Comparison of ENCODE assay signal across 8 cellular contexts in the genomic region with DNA sequence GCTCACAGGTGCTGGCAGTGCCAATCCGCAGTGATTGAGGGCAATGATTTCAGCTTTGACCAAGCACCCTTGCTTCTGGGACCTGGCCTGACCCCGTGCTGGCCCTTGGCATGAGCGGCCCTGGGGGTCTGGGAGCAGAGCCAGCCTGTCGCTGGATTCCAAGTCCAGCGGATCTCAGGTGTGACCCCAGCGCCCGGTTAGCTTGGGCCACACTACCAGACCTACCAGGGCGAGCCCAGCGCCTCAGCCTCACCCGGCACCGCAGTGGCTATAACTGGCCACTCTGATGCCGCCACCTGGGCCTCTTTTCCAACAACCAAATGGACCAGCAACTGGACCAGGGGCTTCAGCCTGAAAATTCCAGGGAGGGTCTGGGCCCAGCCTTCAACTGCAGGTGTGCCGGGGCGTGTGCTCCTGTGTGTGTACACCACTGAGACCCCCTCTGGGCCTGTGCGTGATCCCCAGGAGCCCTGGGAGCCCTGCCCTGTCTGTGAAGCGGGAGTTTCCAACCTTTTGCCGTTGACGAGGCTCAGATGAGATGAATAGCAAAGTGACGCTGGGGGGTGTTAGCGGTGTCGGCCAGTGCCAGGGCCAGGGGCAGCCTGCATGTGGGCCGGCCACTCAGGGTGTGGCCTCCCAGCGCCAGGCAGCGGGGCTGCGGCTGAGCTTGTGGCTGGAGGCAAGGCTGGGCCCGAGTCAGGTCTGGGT. TPM values are rescaled to one million over a fixed set of nuclear protein-coding genes. Genes with fewer than 3 reads are reported as not detected.
DNase-seq lines count a peak whose midpoint lies in the region; ATAC-seq and TF ChIP-seq lines count a peak whose summit lies in the region.

No MANE protein-coding gene starts in this region.

- H3K27me3 ChIP-seq in thyroid gland, result no peaks in the 10 kb centered on the region

- H3K4me1 Mint-ChIP-seq in activated CD4-positive, alpha-beta T cell treated with anti-CD3 and anti-CD28 coated beads for 36 hours, result peaks cover 41% of the 10 kb centered on the region

- no peak for TF ChIP-seq CTCF in thyroid gland (IDR thresholded peaks at IDR 0.05)

- H3K36me3 ChIP-seq in thyroid gland, result no peaks in the 10 kb centered on the region

- TF ChIP-seq POLR2A in thyroid gland (IDR thresholded peaks at IDR 0.05) (no peak), GM18505 (IDR thresholded peaks at IDR 0.05; ENCODE audit: borderline replicate concordance, extremely low read depth, insufficient read depth, insufficient read length) (no peak)

- no peaks in the 10 kb centered on the region for H3K9me3 ChIP-seq in thyroid gland

- peak overlapping the region; percentile 94 for H3K27ac Mint-ChIP-seq in activated CD4-positive, alpha-beta T cell treated with anti-CD3 and anti-CD28 coated beads for 36 hours
- peak overlapping the region; percentile 63 to 81 for H3K27ac Mint-ChIP-seq in activated naive CD4-positive, alpha-beta T cell treated with anti-CD3 and anti-CD28 coated beads, Interleukin-2, amount 50 U/mL, for 72 hours

- peaks cover 34 to 56% of the 10 kb centered on the region in 2 donors for H3K4me1 ChIP-seq in thyroid gland

- peak overlapping the region; percentile 1 to 33 (median 3) for H3K4me3 ChIP-seq in thyroid gland (replicated peaks in 1 of 3)

- no peaks in the 10 kb centered on the region for H3K36me3 Mint-ChIP-seq in activated CD4-positive, alpha-beta T cell treated with anti-CD3 and anti-CD28 coated beads for 36 hours (ENCODE audit: low read depth)
- H3K36me3 Mint-ChIP-seq in activated naive CD4-positive, alpha-beta T cell treated with anti-CD3 and anti-CD28 coated beads, Interleukin-2, amount 50 U/mL, for 72 hours, result no peaks in the 10 kb centered on the region

- POLR2A ChIA-PET in activated CD4-positive, alpha-beta T cell treated with anti-CD3 and anti-CD28 coated beads for 36 hours (lab: Charles Lee), result no interaction called here

- ATAC-seq in activated CD4-positive, alpha-beta T cell treated with anti-CD3 and anti-CD28 coated beads for 36 hours, result peak; percentile 24
- ATAC-seq in activated naive CD4-positive, alpha-beta T cell treated with anti-CD3 and anti-CD28 coated beads, Interleukin-2, amount 50 U/mL, for 72 hours, result peak; percentile 12 to 46
- peak; percentile 53 for ATAC-seq in left lobe of liver
- ATAC-seq in GM18505 (IDR thresholded peaks at IDR 0.05; ENCODE audit: unreplicated experiment), result no peak

- DNase-seq in activated CD4-positive, alpha-beta T cell treated with anti-CD3 and anti-CD28 coated beads for 36 hours, result peak; percentile 55
- no peak for DNase-seq in activated CD4-positive, alpha-beta T cell treated with anti-CD3 and anti-CD28 coated beads for 4 hours
- no peak for DNase-seq in activated naive CD4-positive, alpha-beta T cell treated with anti-CD3 and anti-CD28 coated beads, Interleukin-2, amount 50 U/mL, for 72 hours (ENCODE audit: low spot score in 2 of 2)
- DNase-seq in left lobe of liver (ENCODE audit: low spot score) (peak; percentile 88), thyroid gland (peak; percentile 84), GOT3 (lab: John Stamatoyannopoulos, UW) (no peak), NCI-H2081 treated with DMSO at 0.1 percent for 48 hours (lab: John Stamatoyannopoulos, UW) (no peak)

- WGBS in thyroid gland, 2 donors, result 44 to 48% methylated on average over 10 to 17 of the region's 26 CpGs

- peak overlapping the region; percentile 65 to 91 (median 76) for H3K27ac ChIP-seq in thyroid gland

- CTCF ChIA-PET in activated CD4-positive, alpha-beta T cell treated with anti-CD3 and anti-CD28 coated beads for 36 hours (lab: Charles Lee), result interaction anchor here (2.3 kb wide), 1 partner anchor 23 kb away, joined by 11 read pairs; no protein-coding TSS in a partner anchor

- H3K9me3 Mint-ChIP-seq in activated CD4-positive, alpha-beta T cell treated with anti-CD3 and anti-CD28 coated beads for 36 hours (ENCODE audit: low read depth), result no peaks in the 10 kb centered on the region
- no peaks in the 10 kb centered on the region for H3K9me3 Mint-ChIP-seq in activated naive CD4-positive, alpha-beta T cell treated with anti-CD3 and anti-CD28 coated beads, Interleukin-2, amount 50 U/mL, for 72 hours

- intact Hi-C loops in activated CD4-positive, alpha-beta T cell treated with anti-CD3 and anti-CD28 coated beads for 36 hours (cut with DNase I, micrococcal nuclease), result loop anchor here (1.0 to 2.0 kb wide), 3 partner anchors 29 to 41 kb away; a partner anchor contains a TSS
- intact Hi-C loops in thyroid gland (cut with DNase I), result no loop called here

- H3K4me3 Mint-ChIP-seq in activated CD4-positive, alpha-beta T cell treated with anti-CD3 and anti-CD28 coated beads for 36 hours, result peak overlapping the region; percentile 89

- no peaks in the 10 kb centered on the region for H3K27me3 Mint-ChIP-seq in activated CD4-positive, alpha-beta T cell treated with anti-CD3 and anti-CD28 coated beads for 36 hours

RNA-seq across cellular contexts. Expression of a gene that starts 0.7 kb away (rescaled TPM):
- total RNA-seq in activated CD4-positive, alpha-beta T cell treated with anti-CD3 and anti-CD28 coated beads for 36 hours, result 10 to 100 TPM; 11.1 to 18.3 TPM
- total RNA-seq in activated naive CD4-positive, alpha-beta T cell treated with anti-CD3 and anti-CD28 coated beads, Interleukin-2, amount 50 U/mL, for 72 hours, result 10 to 100 TPM; 12.2 to 22.2 TPM
- 33.3 TPM for total RNA-seq in left lobe of liver
- total RNA-seq in thyroid gland, result 10 to 100 TPM; 13.5 to 29.5 (median 16.4) TPM

RNA-seq across cellular contexts. Expression of a gene that starts 41.1 kb away (rescaled TPM):
- under 1 TPM; 0.58 to 0.64 TPM for total RNA-seq in activated CD4-positive, alpha-beta T cell treated with anti-CD3 and anti-CD28 coated beads for 36 hours
- under 1 TPM; 0.27 to 0.41 TPM for total RNA-seq in activated naive CD4-positive, alpha-beta T cell treated with anti-CD3 and anti-CD28 coated beads, Interleukin-2, amount 50 U/mL, for 72 hours
- 3.6 TPM for total RNA-seq in left lobe of liver
- total RNA-seq in thyroid gland, result 10 to 100 TPM in 2 of 4 donors, 1 to 10 TPM in 2; 9.2 to 24.0 (median 12.3) TPM

Comparison
In these comparisons a context has a peak if more than half of its experiments do, and no peak if none do; other contexts are left out.
1. DNase-seq: peak in activated CD4-positive, alpha-beta T cell treated with anti-CD3 and anti-CD28 coated beads for 36 hours (single experiment), left lobe of liver (single experiment) and thyroid gland (2 of 2); none in activated CD4-positive, alpha-beta T cell treated with anti-CD3 and anti-CD28 coated beads for 4 hours (0 of 2), activated naive CD4-positive, alpha-beta T cell treated with anti-CD3 and anti-CD28 coated beads, Interleukin-2, amount 50 U/mL, for 72 hours (0 of 2), GOT3 (single experiment) and NCI-H2081 treated with DMSO at 0.1 percent for 48 hours (single experiment).